ENCODE assay signal across 16 cellular contexts in genomic region chr12:98470469-98471082, GRCh38. TPM values are rescaled to one million over a fixed set of nuclear protein-coding genes. Genes with fewer than 3 reads are reported as not detected.
DNase-seq lines count a peak whose midpoint lies in the region; ATAC-seq and TF ChIP-seq lines count a peak whose summit lies in the region.
"Had no signal": no experiment of that assay in that cellular context is flagged by ENCODE, and none has a peak within 500 bp of the region (broad histone marks: within the 10 kb centered on the region; RNA-seq: fewer than 3 reads in every experiment).

No MANE protein-coding gene starts in this region.

- H3K4me3 Mint-ChIP-seq in activated CD8-positive, alpha-beta memory T cell treated with anti-CD3 and anti-CD28 coated beads, Interleukin-2, amount 10 ng/mL, durations not matched to agents 7 days and 5 days = no peak overlapping the region
- no peak overlapping the region for H3K4me3 Mint-ChIP-seq in stimulated activated effector memory CD8-positive, alpha-beta T cell treated with anti-CD3 and anti-CD28 coated beads, Interleukin-12 subunit alpha, Interleukin-12 subunit beta, amount 100 ng/mL, for 72 hours
- H3K4me3 Mint-ChIP-seq: activated CD8-positive, alpha-beta T cell treated with anti-CD3 and anti-CD28 coated beads for 36 hours; activated naive CD8-positive, alpha-beta T cell; GM23338 had no signal

- peaks cover 28% of the 10 kb centered on the region for H3K4me1 Mint-ChIP-seq in activated CD8-positive, alpha-beta memory T cell treated with anti-CD3 and anti-CD28 coated beads, Interleukin-2, amount 10 ng/mL, durations not matched to agents 7 days and 5 days
- peaks cover 15% of the 10 kb centered on the region for H3K4me1 Mint-ChIP-seq in stimulated activated effector memory CD8-positive, alpha-beta T cell treated with anti-CD3 and anti-CD28 coated beads, Interleukin-12 subunit alpha, Interleukin-12 subunit beta, amount 100 ng/mL, for 72 hours
- H3K4me1 Mint-ChIP-seq: GM23338 had no signal

- no peak overlapping the region for H3K27ac Mint-ChIP-seq in activated CD8-positive, alpha-beta memory T cell treated with anti-CD3 and anti-CD28 coated beads, Interleukin-2, amount 10 ng/mL, durations not matched to agents 7 days and 5 days
- no peak overlapping the region for H3K27ac Mint-ChIP-seq in stimulated activated effector memory CD8-positive, alpha-beta T cell treated with anti-CD3 and anti-CD28 coated beads, Interleukin-12 subunit alpha, Interleukin-12 subunit beta, amount 100 ng/mL, for 72 hours
- H3K27ac Mint-ChIP-seq: activated CD8-positive, alpha-beta T cell treated with anti-CD3 and anti-CD28 coated beads for 36 hours; activated naive CD8-positive, alpha-beta T cell; GM23338 had no signal

- peak; percentile 18 for DNase-seq in activated CD8-positive, alpha-beta memory T cell treated with anti-CD3 and anti-CD28 coated beads, Interleukin-2, amount 50 U/mL, for 48 hours
- DNase-seq in activated CD8-positive, alpha-beta memory T cell treated with anti-CD3 and anti-CD28 coated beads, Interleukin-2, amount 10 ng/mL, durations not matched to agents 7 days and 5 days = no peak
- peak; percentile 13 for DNase-seq in RWPE1 (ENCODE audit: low spot score)
- DNase-seq in stimulated activated effector memory CD8-positive, alpha-beta T cell treated with anti-CD3 and anti-CD28 coated beads, Interleukin-12 subunit alpha, Interleukin-12 subunit beta, amount 100 ng/mL, for 72 hours (ENCODE audit: low spot score in 2 of 2) = no peak
- no peak for DNase-seq in NCI-H2107 treated with DMSO at 0.1 percent for 48 hours (lab: John Stamatoyannopoulos, UW; ENCODE audit: unreplicated experiment)
- no peak for DNase-seq in cerebellum (ENCODE audit: low spot score)
- DNase-seq: activated CD8-positive, alpha-beta T cell treated with anti-CD3 and anti-CD28 coated beads for 36 hours; left lung; NCI-H1092 treated with DMSO at 0.1 percent for 48 hours; NCI-H82; stimulated activated CD4-positive, alpha-beta T cell treated with anti-CD3 and anti-CD28 coated beads, Interleukin-1b, Interleukin-23, amount 100 ng/mL, for 48 hours; stimulated activated naive CD8-positive, alpha-beta T cell treated with anti-CD3 and anti-CD28 coated beads, Interleukin-15, Interleukin-2, amounts not matched to agents 100 U/mL and 50 U/mL, for 24 hours had no signal

- ATAC-seq in activated CD8-positive, alpha-beta memory T cell treated with anti-CD3 and anti-CD28 coated beads, Interleukin-2, amount 10 ng/mL, durations not matched to agents 7 days and 5 days = no peak
- peak; percentile 46 for ATAC-seq in HG03025 (IDR thresholded peaks at IDR 0.05; ENCODE audit: low FRiP score, unreplicated experiment)
- peak; percentile 5 for ATAC-seq in stimulated activated effector memory CD8-positive, alpha-beta T cell treated with anti-CD3 and anti-CD28 coated beads, Interleukin-12 subunit alpha, Interleukin-12 subunit beta, amount 100 ng/mL, for 72 hours
- ATAC-seq in GM21515 (IDR thresholded peaks at IDR 0.05; ENCODE audit: unreplicated experiment) = no peak
- ATAC-seq: activated CD8-positive, alpha-beta T cell treated with anti-CD3 and anti-CD28 coated beads for 36 hours; GM23338; left lung; stimulated activated naive CD8-positive, alpha-beta T cell treated with anti-CD3 and anti-CD28 coated beads, Interleukin-15, Interleukin-2, amounts not matched to agents 100 U/mL and 50 U/mL, for 24 hours had no signal

- POLR2A ChIA-PET in RWPE1 (lab: Yijun Ruan, JAX; ENCODE audit: low non-redundant PET) = no interaction called here

- H3K9me3 Mint-ChIP-seq in activated CD8-positive, alpha-beta memory T cell treated with anti-CD3 and anti-CD28 coated beads, Interleukin-2, amount 10 ng/mL, durations not matched to agents 7 days and 5 days (ENCODE audit: low read depth) = no peaks in the 10 kb centered on the region
- no peaks in the 10 kb centered on the region for H3K9me3 Mint-ChIP-seq in stimulated activated effector memory CD8-positive, alpha-beta T cell treated with anti-CD3 and anti-CD28 coated beads, Interleukin-12 subunit alpha, Interleukin-12 subunit beta, amount 100 ng/mL, for 72 hours
- H3K9me3 Mint-ChIP-seq: activated CD8-positive, alpha-beta T cell treated with anti-CD3 and anti-CD28 coated beads for 36 hours; GM23338 had no signal

- H3K27ac ChIP-seq in RWPE1 = no peak overlapping the region
- H3K27ac ChIP-seq: left lung had no signal

- CTCF ChIA-PET in activated CD8-positive, alpha-beta memory T cell treated with anti-CD3 and anti-CD28 coated beads, Interleukin-2, amount 10 ng/mL, durations not matched to agents 7 days and 5 days (lab: Charles Lee) = interaction anchor here (0.7 to 1.7 kb wide), 2 partner anchors 20 to 46 kb away, joined by 3 to 4 read pairs; no protein-coding TSS in a partner anchor
- CTCF ChIA-PET in RWPE1 (lab: Yijun Ruan, JAX) = no interaction called here

- no peaks in the 10 kb centered on the region for H3K27me3 Mint-ChIP-seq in activated CD8-positive, alpha-beta memory T cell treated with anti-CD3 and anti-CD28 coated beads, Interleukin-2, amount 10 ng/mL, durations not matched to agents 7 days and 5 days

- no peak for TF ChIP-seq CTCF in RWPE1 (conservative IDR thresholded peaks at IDR 0.05; ENCODE audit: low read depth)

- H3K36me3 Mint-ChIP-seq in activated CD8-positive, alpha-beta memory T cell treated with anti-CD3 and anti-CD28 coated beads, Interleukin-2, amount 10 ng/mL, durations not matched to agents 7 days and 5 days = no peaks in the 10 kb centered on the region
- no peaks in the 10 kb centered on the region for H3K36me3 Mint-ChIP-seq in stimulated activated effector memory CD8-positive, alpha-beta T cell treated with anti-CD3 and anti-CD28 coated beads, Interleukin-12 subunit alpha, Interleukin-12 subunit beta, amount 100 ng/mL, for 72 hours

RNA-seq across cellular contexts. Expression of gene TMPO, which starts 44.8 kb away (rescaled TPM):
- 100 to 1,000 TPM; 366 to 399 TPM for total RNA-seq in activated CD8-positive, alpha-beta memory T cell treated with anti-CD3 and anti-CD28 coated beads, Interleukin-2, amount 10 ng/mL, durations not matched to agents 7 days and 5 days
- total RNA-seq in cerebellum = 181 TPM

Comparison
In these comparisons a context has a peak if more than half of its experiments do, and no peak if none do; other contexts are left out.
1. DNase-seq: peak in activated CD8-positive, alpha-beta memory T cell treated with anti-CD3 and anti-CD28 coated beads, Interleukin-2, amount 50 U/mL, for 48 hours (single experiment) and RWPE1 (single experiment); none in activated CD8-positive, alpha-beta memory T cell treated with anti-CD3 and anti-CD28 coated beads, Interleukin-2, amount 10 ng/mL, durations not matched to agents 7 days and 5 days (single experiment), stimulated activated effector memory CD8-positive, alpha-beta T cell treated with anti-CD3 and anti-CD28 coated beads, Interleukin-12 subunit alpha, Interleukin-12 subunit beta, amount 100 ng/mL, for 72 hours (0 of 2), NCI-H2107 treated with DMSO at 0.1 percent for 48 hours (single experiment) and cerebellum (single experiment).
2. ATAC-seq: peak in HG03025 (single experiment) and stimulated activated effector memory CD8-positive, alpha-beta T cell treated with anti-CD3 and anti-CD28 coated beads, Interleukin-12 subunit alpha, Interleukin-12 subunit beta, amount 100 ng/mL, for 72 hours (single experiment); none in activated CD8-positive, alpha-beta memory T cell treated with anti-CD3 and anti-CD28 coated beads, Interleukin-2, amount 10 ng/mL, durations not matched to agents 7 days and 5 days (single experiment) and GM21515 (single experiment).